ENCODE assay signal across 20 cellular contexts in the genomic region with DNA sequence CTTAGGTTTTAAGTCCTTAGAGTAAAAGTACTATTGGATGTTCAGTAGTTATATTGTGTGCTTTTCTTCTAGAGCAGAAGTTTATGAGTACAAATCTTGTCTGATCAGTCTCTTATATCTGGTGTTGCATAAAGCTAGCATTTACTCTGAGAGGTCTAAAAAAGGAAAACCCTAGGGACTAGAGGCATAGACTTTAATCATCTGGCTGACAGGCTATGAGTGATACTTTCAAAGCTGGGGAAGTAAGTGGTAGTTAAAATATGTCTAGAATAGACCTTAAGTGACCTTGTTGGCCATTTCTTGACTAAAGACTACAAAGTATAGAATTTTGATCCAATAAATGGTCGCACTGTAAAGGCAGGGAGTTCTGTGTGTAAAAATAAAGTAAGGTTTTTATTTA.
DNase-seq lines count a peak whose midpoint lies in the region; TF ChIP-seq lines count a peak whose summit lies in the region.
"Had no signal": no experiment of that assay in that cellular context is flagged by ENCODE, and none has a peak within 500 bp of the region (broad histone marks: within the 10 kb centered on the region; RNA-seq: fewer than 3 reads in every experiment).

No MANE protein-coding gene starts in this region.

- H3K4me2 ChIP-seq in BLaER1 = peak overlapping the region; percentile 49
- H3K4me2 ChIP-seq: A549, GM23338 had no signal

- DNase-seq in NCI-H2227 (lab: John Stamatoyannopoulos, UW; ENCODE audit: unreplicated experiment) (peak; percentile 5), fibroblast of mammary gland (ENCODE audit: low read depth) (peak; percentile 3), T-helper 9 cell (no peak)
- no peak for DNase-seq in stimulated activated CD4-positive, alpha-beta T cell treated with anti-CD3 and anti-CD28 coated beads, Interleukin-4, amount 100 ng/mL, for 24 hours
- DNase-seq in activated CD4-positive, alpha-beta T cell treated with anti-CD3 and anti-CD28 coated beads for 1 hour = no peak
- DNase-seq: 8988T; ACHN; AML-193; BE2C; Caco-2; CD4-positive, CD25-positive, alpha-beta regulatory T cell; CD8-positive, alpha-beta T cell; DMS153; DND-41; H9 had no signal

- H3K9ac ChIP-seq in BLaER1 = no peak overlapping the region

- peaks cover 12% of the 10 kb centered on the region for H3K4me1 ChIP-seq in BLaER1
- H3K4me1 ChIP-seq: A549, BE2C had no signal

- H3K36me3 ChIP-seq in BLaER1 = no peaks in the 10 kb centered on the region
- H3K36me3 ChIP-seq: BE2C had no signal

- TF ChIP-seq CTCF in fibroblast of mammary gland (conservative IDR thresholded peaks at IDR 0.05; ENCODE audit: control insufficient read depth, insufficient read depth, low read depth, low read length) = no peak

- H4K20me1 ChIP-seq in BLaER1 = no peaks in the 10 kb centered on the region

- H3K4me3 ChIP-seq in BLaER1 (no peak overlapping the region), fibroblast of mammary gland (ENCODE audit: control insufficient read depth, low read depth, low read length) (no peak overlapping the region)
- H3K4me3 ChIP-seq: A549, GM12878, GM23338 had no signal

- H3K9me3 ChIP-seq in BLaER1 = peaks cover 6% of the 10 kb centered on the region; the same call in 1 of the 2 replicates
- H3K9me3 ChIP-seq: A549, BE2C had no signal

- no peak overlapping the region for H3K27ac ChIP-seq in BLaER1
- H3K27ac ChIP-seq: A549, C4-2B had no signal

- no peaks in the 10 kb centered on the region for H3K27me3 ChIP-seq in BLaER1
- H3K27me3 ChIP-seq: BE2C had no signal

Comparison
In these comparisons a context has a peak if more than half of its experiments do, and no peak if none do; other contexts are left out.
1. DNase-seq: peak in NCI-H2227 (single experiment) and fibroblast of mammary gland (single experiment); none in stimulated activated CD4-positive, alpha-beta T cell treated with anti-CD3 and anti-CD28 coated beads, Interleukin-4, amount 100 ng/mL, for 24 hours (single experiment), activated CD4-positive, alpha-beta T cell treated with anti-CD3 and anti-CD28 coated beads for 1 hour (single experiment) and T-helper 9 cell (single experiment).